In the genomic region with DNA sequence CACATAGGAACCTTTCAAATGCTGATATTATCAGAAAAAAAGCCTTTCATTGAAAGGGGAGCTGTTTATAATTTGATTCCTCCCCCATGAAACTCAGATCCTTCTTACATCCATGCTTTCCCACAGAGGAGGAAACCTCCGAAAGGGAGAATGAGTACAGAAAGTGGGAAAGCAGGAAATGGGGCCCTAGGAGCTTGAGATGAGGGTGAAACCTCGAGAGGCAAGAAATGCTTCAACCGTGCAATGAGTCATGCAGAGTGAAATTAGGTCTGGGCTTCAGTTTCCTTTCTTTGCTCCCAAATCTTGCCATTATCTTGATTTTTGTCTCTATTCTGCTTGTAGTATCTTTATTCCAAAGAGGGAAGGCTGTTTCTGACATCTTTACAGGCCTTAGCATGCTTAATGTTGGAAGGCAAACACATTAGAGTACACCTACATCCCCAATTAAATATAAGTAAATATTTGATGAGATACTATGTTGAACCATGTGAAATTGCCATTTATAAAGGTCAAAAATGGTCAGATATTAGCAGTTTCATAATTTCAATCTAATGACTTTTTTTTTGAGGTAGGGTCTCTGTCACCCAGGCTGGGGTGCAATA, we compare ENCODE assay signal across 13 cellular contexts.
DNase-seq lines count a peak whose midpoint lies in the region; ATAC-seq and TF ChIP-seq lines count a peak whose summit lies in the region.
"Had no signal": no experiment of that assay in that cellular context is flagged by ENCODE, and none has a peak within 500 bp of the region (broad histone marks: within the 10 kb centered on the region; RNA-seq: fewer than 3 reads in every experiment).

No MANE protein-coding gene starts in this region.

- no peaks in the 10 kb centered on the region for H3K27me3 ChIP-seq in MM.1S (replicated peaks; ENCODE audit: insufficient read depth, low read length)

- in situ Hi-C loops in G401 (cut with HindIII; ENCODE audit: low sequenced_read_pairs): no loop called here

- H3K9me2 ChIP-seq in MM.1S (replicated peaks; ENCODE audit: insufficient read depth, low read length): no peaks in the 10 kb centered on the region

- peak; percentile 73 for ATAC-seq in HG02610 (IDR thresholded peaks at IDR 0.05; ENCODE audit: unreplicated experiment)
- ATAC-seq in HG03469 (IDR thresholded peaks at IDR 0.05; ENCODE audit: unreplicated experiment): no peak
- no peak for ATAC-seq in GM21717 (IDR thresholded peaks at IDR 0.05; ENCODE audit: unreplicated experiment)
- ATAC-seq: T-helper 17 cell had no signal

- no peak for TF ChIP-seq CTCF in MM.1S (IDR thresholded peaks at IDR 0.05; ENCODE audit: low read length)

- H3K4me1 ChIP-seq in MM.1S (ENCODE audit: low read length): peaks cover 6% of the 10 kb centered on the region; the same call in 1 of the 2 replicates

- DNase-seq in GM03348 (ENCODE audit: low spot score): peak; percentile 45
- peak; percentile 24 for DNase-seq in amniotic epithelial cell (ENCODE audit: low read depth)
- peak; percentile 26 for DNase-seq in kidney glomerular epithelial cell (lab: John Stamatoyannopoulos, UW)
- no peak for DNase-seq in G401 (ENCODE audit: low spot score)
- DNase-seq in MM.1S: no peak
- DNase-seq: activated CD4-positive, alpha-beta T cell treated with anti-CD3 and anti-CD28 coated beads, Interleukin-2, amount 50 U/mL, for 48 hours; CD8-positive, alpha-beta memory T cell; central memory CD4-positive, alpha-beta T cell; stimulated activated CD4-positive, alpha-beta T cell treated with anti-CD3 and anti-CD28 coated beads, Interleukin-4, amount 100 ng/mL, for 4 hours; T-helper 17 cell had no signal

- H3K9me3 ChIP-seq in MM.1S (replicated peaks; ENCODE audit: insufficient read depth, low read length): no peaks in the 10 kb centered on the region

- H3K9ac ChIP-seq in MM.1S (ENCODE audit: low read length): no peak overlapping the region

- no peaks in the 10 kb centered on the region for H3K79me2 ChIP-seq in MM.1S (ENCODE audit: low read length)

- no peaks in the 10 kb centered on the region for H3K36me3 ChIP-seq in MM.1S (replicated peaks; ENCODE audit: insufficient read depth, low read length)

- H3K4me3 ChIP-seq in MM.1S (ENCODE audit: low read length): no peak overlapping the region

- no peak overlapping the region for H3K27ac ChIP-seq in MM.1S (ENCODE audit: low read length)

- no peak overlapping the region for H2AFZ ChIP-seq in MM.1S (ENCODE audit: low read length)

- H3F3A ChIP-seq in MM.1S (ENCODE audit: insufficient read depth, low read length): no peaks in the 10 kb centered on the region

- no peaks in the 10 kb centered on the region for H4K20me1 ChIP-seq in MM.1S (ENCODE audit: insufficient read depth, low read length)

- H3K4me2 ChIP-seq in MM.1S (ENCODE audit: low read depth, low read length): no peak overlapping the region

Comparison
In these comparisons a context has a peak if more than half of its experiments do, and no peak if none do; other contexts are left out.
1. DNase-seq: peak in GM03348 (single experiment), amniotic epithelial cell (single experiment) and kidney glomerular epithelial cell (single experiment); none in G401 (single experiment) and MM.1S (single experiment).